ENCODE assay signal across 1 cellular context in the genomic region with DNA sequence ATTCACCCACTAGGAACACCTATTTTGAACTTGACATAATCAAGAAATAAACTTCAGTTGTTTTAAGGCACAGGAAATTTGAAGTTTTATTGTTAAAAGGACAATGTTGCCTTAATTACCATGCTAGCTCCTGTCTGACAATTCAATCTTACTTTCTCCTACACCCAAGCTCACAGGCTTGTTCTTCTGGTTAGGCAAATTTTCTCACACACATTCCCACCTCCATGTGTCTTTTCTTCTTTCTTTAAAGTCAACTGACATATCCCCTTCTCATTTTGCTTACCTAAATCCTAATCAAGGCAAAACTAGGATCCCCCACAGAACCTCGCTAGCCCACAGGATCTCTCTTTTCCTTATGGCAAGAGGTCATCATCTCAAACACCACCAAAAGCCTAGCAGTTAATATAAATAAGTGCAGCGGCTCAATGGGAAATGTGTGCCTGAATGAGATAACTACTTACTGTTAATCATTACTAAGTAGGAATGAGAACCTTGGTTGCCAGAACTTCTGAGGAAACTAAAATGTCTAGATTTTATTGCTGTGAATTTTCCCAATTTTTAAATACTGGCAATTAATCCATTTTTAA.
TF ChIP-seq lines count a peak whose summit lies in the region.

No MANE protein-coding gene starts in this region.

TF ChIP-seq in HCT116, 20 proteins besides CTCF, POLR2A, EP300 and RAD21 (continued from another document):
- TF ChIP-seq CEBPB (IDR thresholded peaks at IDR 0.05; ENCODE audit: low read depth) (no peak), TCF7L2 (IDR thresholded peaks at IDR 0.05; ENCODE audit: borderline replicate concordance, extremely low read depth, insufficient read depth, insufficient read length) (no peak), CBX3 (IDR thresholded peaks at IDR 0.05; ENCODE audit: low read depth) (no peak), SP1 (IDR thresholded peaks at IDR 0.05; ENCODE audit: low read depth) (no peak), EZH2phosphoT487 (IDR thresholded peaks at IDR 0.05; ENCODE audit: borderline replicate concordance) (no peak), JUND (IDR thresholded peaks at IDR 0.05) (no peak)
- TF ChIP-seq, protein P1, sequence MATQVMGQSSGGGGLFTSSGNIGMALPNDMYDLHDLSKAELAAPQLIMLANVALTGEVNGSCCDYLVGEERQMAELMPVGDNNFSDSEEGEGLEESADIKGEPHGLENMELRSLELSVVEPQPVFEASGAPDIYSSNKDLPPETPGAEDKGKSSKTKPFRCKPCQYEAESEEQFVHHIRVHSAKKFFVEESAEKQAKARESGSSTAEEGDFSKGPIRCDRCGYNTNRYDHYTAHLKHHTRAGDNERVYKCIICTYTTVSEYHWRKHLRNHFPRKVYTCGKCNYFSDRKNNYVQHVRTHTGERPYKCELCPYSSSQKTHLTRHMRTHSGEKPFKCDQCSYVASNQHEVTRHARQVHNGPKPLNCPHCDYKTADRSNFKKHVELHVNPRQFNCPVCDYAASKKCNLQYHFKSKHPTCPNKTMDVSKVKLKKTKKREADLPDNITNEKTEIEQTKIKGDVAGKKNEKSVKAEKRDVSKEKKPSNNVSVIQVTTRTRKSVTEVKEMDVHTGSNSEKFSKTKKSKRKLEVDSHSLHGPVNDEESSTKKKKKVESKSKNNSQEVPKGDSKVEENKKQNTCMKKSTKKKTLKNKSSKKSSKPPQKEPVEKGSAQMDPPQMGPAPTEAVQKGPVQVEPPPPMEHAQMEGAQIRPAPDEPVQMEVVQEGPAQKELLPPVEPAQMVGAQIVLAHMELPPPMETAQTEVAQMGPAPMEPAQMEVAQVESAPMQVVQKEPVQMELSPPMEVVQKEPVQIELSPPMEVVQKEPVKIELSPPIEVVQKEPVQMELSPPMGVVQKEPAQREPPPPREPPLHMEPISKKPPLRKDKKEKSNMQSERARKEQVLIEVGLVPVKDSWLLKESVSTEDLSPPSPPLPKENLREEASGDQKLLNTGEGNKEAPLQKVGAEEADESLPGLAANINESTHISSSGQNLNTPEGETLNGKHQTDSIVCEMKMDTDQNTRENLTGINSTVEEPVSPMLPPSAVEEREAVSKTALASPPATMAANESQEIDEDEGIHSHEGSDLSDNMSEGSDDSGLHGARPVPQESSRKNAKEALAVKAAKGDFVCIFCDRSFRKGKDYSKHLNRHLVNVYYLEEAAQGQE (IDR thresholded peaks at IDR 0.05; ENCODE audit: low read depth) = no peak
TF ChIP-seq in HCT116: peak in this region for 0.
